11 cellular contexts compared by ENCODE assay signal in the genomic region with DNA sequence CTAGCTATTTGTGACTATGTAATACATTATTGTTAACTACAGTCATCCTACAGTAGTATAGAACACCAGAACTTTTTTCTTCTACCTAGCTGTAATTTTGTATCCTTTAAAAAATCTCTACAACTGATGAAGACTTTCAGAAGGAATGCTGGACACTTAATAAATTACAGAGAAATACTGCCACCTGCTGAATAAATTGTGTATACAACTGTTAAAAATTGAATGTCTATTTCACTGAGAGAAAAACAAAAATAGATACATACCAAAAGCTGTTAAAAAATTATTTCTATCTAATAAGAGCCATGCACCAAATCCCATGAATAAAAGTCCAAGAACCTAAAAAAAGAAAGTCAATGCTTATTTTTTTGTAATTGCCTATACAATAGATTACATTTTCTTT. TPM values are rescaled to one million over a fixed set of nuclear protein-coding genes. Genes with fewer than 3 reads are reported as not detected.
DNase-seq lines count a peak whose midpoint lies in the region; ATAC-seq and TF ChIP-seq lines count a peak whose summit lies in the region.
"Had no signal": no experiment of that assay in that cellular context is flagged by ENCODE, and none has a peak within 500 bp of the region (broad histone marks: within the 10 kb centered on the region; RNA-seq: fewer than 3 reads in every experiment).

No MANE protein-coding gene starts in this region.

- H3K4me3 ChIP-seq in cardiac muscle cell, result no peak overlapping the region
- no peak overlapping the region for H3K4me3 ChIP-seq in right lobe of liver

- H3K9me3 Mint-ChIP-seq in stimulated activated naive CD8-positive, alpha-beta T cell treated with anti-CD3 and anti-CD28 coated beads, Interleukin-15, amount 100 ng/mL, for 72 hours, result no peaks in the 10 kb centered on the region
- no peaks in the 10 kb centered on the region for H3K9me3 Mint-ChIP-seq in activated naive CD4-positive, alpha-beta T cell treated with anti-CD3 and anti-CD28 coated beads, Interleukin-2, amount 50 U/mL, for 72 hours
- H3K9me3 Mint-ChIP-seq: activated B cell treated with CpG ODN at 0.5 μM for 24 hours; naive thymus-derived CD8-positive, alpha-beta T cell had no signal

- no peaks in the 10 kb centered on the region for H3K36me3 Mint-ChIP-seq in activated naive CD4-positive, alpha-beta T cell treated with anti-CD3 and anti-CD28 coated beads, Interleukin-2, amount 50 U/mL, for 72 hours
- H3K36me3 Mint-ChIP-seq: naive thymus-derived CD8-positive, alpha-beta T cell had no signal

- no peaks in the 10 kb centered on the region for H3K9me3 ChIP-seq in cardiac muscle cell (ENCODE audit: low read depth)
- no peaks in the 10 kb centered on the region for H3K9me3 ChIP-seq in right lobe of liver
- H3K9me3 ChIP-seq: Caco-2 had no signal

- H3K27me3 ChIP-seq in cardiac muscle cell, result peaks cover 7% of the 10 kb centered on the region
- no peaks in the 10 kb centered on the region for H3K27me3 ChIP-seq in right lobe of liver

- DNase-seq in cardiac muscle cell (ENCODE audit: low read depth in 1 of 2, low spot score in 1 of 2) (peak; percentile 32 to 38), left ventricle myocardium superior (no peak), NCI-H1694 (lab: John Stamatoyannopoulos, UW) (peak; percentile 21), amniotic stem cell (lab: John Stamatoyannopoulos, UW) (peak; percentile 8), right lobe of liver (no peak)
- DNase-seq in stimulated activated CD4-positive, alpha-beta T cell treated with anti-CD3 and anti-CD28 coated beads, Interleukin-4, amount 100 ng/mL, for 4 hours, result no peak
- DNase-seq in stimulated activated naive CD8-positive, alpha-beta T cell treated with anti-CD3 and anti-CD28 coated beads, Interleukin-15, amount 100 ng/mL, for 72 hours, result no peak
- no peak for DNase-seq in activated naive CD4-positive, alpha-beta T cell treated with anti-CD3 and anti-CD28 coated beads, Interleukin-2, amount 50 U/mL, for 72 hours (ENCODE audit: low spot score in 2 of 2)
- DNase-seq: activated B cell treated with CpG ODN at 0.5 μM for 24 hours had no signal

- intact Hi-C loops in left ventricle myocardium superior (cut with micrococcal nuclease), result loop anchor here (5.0 kb wide), 1 partner anchor 157 kb away; no protein-coding TSS in a partner anchor
- intact Hi-C loops in right lobe of liver (cut with DNase I), result loop anchor here (10.0 kb wide), 1 partner anchor 145 kb away; no protein-coding TSS in a partner anchor

- H3K4me1 ChIP-seq in cardiac muscle cell (ENCODE audit: low read depth) (no peaks in the 10 kb centered on the region), right lobe of liver (no peaks in the 10 kb centered on the region)
- H3K4me1 ChIP-seq: Caco-2 had no signal

- H3K4me3 Mint-ChIP-seq in stimulated activated naive CD8-positive, alpha-beta T cell treated with anti-CD3 and anti-CD28 coated beads, Interleukin-15, amount 100 ng/mL, for 72 hours, result no peak overlapping the region
- H3K4me3 Mint-ChIP-seq: activated B cell treated with CpG ODN at 0.5 μM for 24 hours; naive thymus-derived CD8-positive, alpha-beta T cell had no signal

- no peak overlapping the region for H3K27ac Mint-ChIP-seq in stimulated activated naive CD8-positive, alpha-beta T cell treated with anti-CD3 and anti-CD28 coated beads, Interleukin-15, amount 100 ng/mL, for 72 hours
- H3K27ac Mint-ChIP-seq in activated naive CD4-positive, alpha-beta T cell treated with anti-CD3 and anti-CD28 coated beads, Interleukin-2, amount 50 U/mL, for 72 hours, result no peak overlapping the region
- H3K27ac Mint-ChIP-seq: activated B cell treated with CpG ODN at 0.5 μM for 24 hours; naive thymus-derived CD8-positive, alpha-beta T cell had no signal

- TF ChIP-seq CTCF in cardiac muscle cell (IDR thresholded peaks at IDR 0.05; ENCODE audit: low read depth, low read length) (peak; percentile 25), right lobe of liver (IDR thresholded peaks at IDR 0.05) (peak; percentile 56 to 60 (median 57))

- H3K36me3 ChIP-seq in cardiac muscle cell (no peaks in the 10 kb centered on the region), right lobe of liver (no peaks in the 10 kb centered on the region)

- peaks cover 11% of the 10 kb centered on the region for H3K27me3 Mint-ChIP-seq in stimulated activated naive CD8-positive, alpha-beta T cell treated with anti-CD3 and anti-CD28 coated beads, Interleukin-15, amount 100 ng/mL, for 72 hours
- H3K27me3 Mint-ChIP-seq: activated B cell treated with CpG ODN at 0.5 μM for 24 hours had no signal

- no peak for ATAC-seq in left ventricle myocardium superior
- ATAC-seq in right lobe of liver, result peak in 3 of 4 donors; percentile 35 to 58 (median 52)
- no peak for ATAC-seq in stimulated activated naive CD8-positive, alpha-beta T cell treated with anti-CD3 and anti-CD28 coated beads, Interleukin-15, amount 100 ng/mL, for 72 hours
- no peak for ATAC-seq in activated naive CD4-positive, alpha-beta T cell treated with anti-CD3 and anti-CD28 coated beads, Interleukin-2, amount 50 U/mL, for 72 hours
- ATAC-seq: naive thymus-derived CD8-positive, alpha-beta T cell had no signal

- H3K4me1 Mint-ChIP-seq in stimulated activated naive CD8-positive, alpha-beta T cell treated with anti-CD3 and anti-CD28 coated beads, Interleukin-15, amount 100 ng/mL, for 72 hours, result no peaks in the 10 kb centered on the region
- H3K4me1 Mint-ChIP-seq: activated B cell treated with CpG ODN at 0.5 μM for 24 hours; naive thymus-derived CD8-positive, alpha-beta T cell had no signal

- no peak for TF ChIP-seq POLR2A in right lobe of liver (IDR thresholded peaks at IDR 0.05)

- H3K27ac ChIP-seq in cardiac muscle cell (no peak overlapping the region), right lobe of liver (no peak overlapping the region)

RNA-seq across cellular contexts. Expression of a gene that starts 6.6 kb away (rescaled TPM):
- total RNA-seq in cardiac muscle cell (0.06 and 0.74 TPM in 2 replicates), left ventricle myocardium superior (not detected), right lobe of liver (not detected)
- 0.95 and 1.9 TPM in 2 replicates for polyA plus RNA-seq in cardiac muscle cell
- not detected for total RNA-seq in activated naive CD4-positive, alpha-beta T cell treated with anti-CD3 and anti-CD28 coated beads, Interleukin-2, amount 50 U/mL, for 72 hours
- total RNA-seq: activated B cell treated with CpG ODN at 0.5 μM for 24 hours; Caco-2; naive thymus-derived CD8-positive, alpha-beta T cell had no signal
- polyA plus RNA-seq: naive thymus-derived CD8-positive, alpha-beta T cell had no signal

RNA-seq across cellular contexts. Expression of a gene that starts 6.7 kb away (rescaled TPM):
- 0.18 and 2.0 TPM in 2 replicates for total RNA-seq in cardiac muscle cell
- polyA plus RNA-seq in cardiac muscle cell, result 0.26 and 6.9 TPM in 2 replicates
- not detected for total RNA-seq in left ventricle myocardium superior
- under 1 TPM in 2 of 6 experiments, not detected in 4; 0.04 to 0.23 TPM for total RNA-seq in right lobe of liver
- total RNA-seq in activated naive CD4-positive, alpha-beta T cell treated with anti-CD3 and anti-CD28 coated beads, Interleukin-2, amount 50 U/mL, for 72 hours, result not detected
- total RNA-seq: activated B cell treated with CpG ODN at 0.5 μM for 24 hours; Caco-2; naive thymus-derived CD8-positive, alpha-beta T cell had no signal
- polyA plus RNA-seq: naive thymus-derived CD8-positive, alpha-beta T cell had no signal

Comparison
In these comparisons a context has a peak if more than half of its experiments do, and no peak if none do; other contexts are left out.
1. DNase-seq: peak in cardiac muscle cell (2 of 2), NCI-H1694 (single experiment) and amniotic stem cell (single experiment); none in left ventricle myocardium superior (single experiment), right lobe of liver (0 of 3), stimulated activated CD4-positive, alpha-beta T cell treated with anti-CD3 and anti-CD28 coated beads, Interleukin-4, amount 100 ng/mL, for 4 hours (0 of 2), stimulated activated naive CD8-positive, alpha-beta T cell treated with anti-CD3 and anti-CD28 coated beads, Interleukin-15, amount 100 ng/mL, for 72 hours (0 of 2) and activated naive CD4-positive, alpha-beta T cell treated with anti-CD3 and anti-CD28 coated beads, Interleukin-2, amount 50 U/mL, for 72 hours (0 of 2).
2. ATAC-seq: peak in right lobe of liver (3 of 4); none in left ventricle myocardium superior (single experiment), stimulated activated naive CD8-positive, alpha-beta T cell treated with anti-CD3 and anti-CD28 coated beads, Interleukin-15, amount 100 ng/mL, for 72 hours (single experiment) and activated naive CD4-positive, alpha-beta T cell treated with anti-CD3 and anti-CD28 coated beads, Interleukin-2, amount 50 U/mL, for 72 hours (0 of 2).